In the genomic region with DNA sequence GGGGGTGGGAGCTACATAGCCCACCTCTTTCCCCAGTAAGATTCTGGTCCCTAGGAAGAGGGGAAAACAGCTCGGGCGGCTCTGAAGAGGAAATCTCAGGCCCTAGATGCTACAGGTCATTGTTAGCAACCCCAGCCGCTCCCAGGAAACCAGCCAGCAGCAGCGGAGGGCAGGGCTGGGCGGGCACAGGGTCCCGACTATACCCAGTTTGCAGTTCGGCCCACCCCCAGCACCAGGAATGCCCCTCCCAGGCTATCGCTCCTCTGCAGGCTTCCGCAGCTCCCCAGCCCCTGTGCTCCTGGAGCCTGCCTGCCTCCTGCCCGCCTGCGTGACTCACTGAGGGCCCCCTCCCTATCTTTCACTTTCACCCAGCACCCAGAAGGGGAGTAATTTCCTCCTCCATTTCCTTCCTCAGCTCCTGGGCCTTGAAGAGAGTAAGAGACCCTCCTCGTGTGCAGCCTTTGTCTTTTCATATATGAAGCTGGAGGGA, we compare ENCODE assay signal across 8 cellular contexts. TPM values are rescaled to one million over a fixed set of nuclear protein-coding genes. Genes with fewer than 3 reads are reported as not detected.
DNase-seq lines count a peak whose midpoint lies in the region; ATAC-seq, FAIRE-seq and TF ChIP-seq lines count a peak whose summit lies in the region.

No MANE protein-coding gene starts in this region.

- H3K23me2 ChIP-seq in H1 (ENCODE audit: low read depth, low read length): no peaks in the 10 kb centered on the region

- H3K4me1 ChIP-seq in MM.1S (ENCODE audit: low read length) (peaks cover 40% of the 10 kb centered on the region), H1 (replicated peaks in 1 of 4; ENCODE audit: control insufficient read depth in 3 of 4, insufficient read depth in 4 of 4, low read length in 3 of 4) (peaks cover 6 to 41% (median 30%) of the 10 kb centered on the region in 4 experiments)

- H2AFZ ChIP-seq in MM.1S (ENCODE audit: low read length) (no peak overlapping the region), H1 (ENCODE audit: low read length) (no peak overlapping the region)

- H3K9me3 ChIP-seq in MM.1S (replicated peaks; ENCODE audit: insufficient read depth, low read length) (no peaks in the 10 kb centered on the region), H1 (ENCODE audit: insufficient read depth in 2 of 2, low read depth in 1 of 2, low read length in 1 of 2) (no peaks in the 10 kb centered on the region)

- H2BK15ac ChIP-seq in H1 (ENCODE audit: low read length): no peak overlapping the region

- POLR2A ChIA-PET in activated CD4-positive, alpha-beta memory T cell treated with anti-CD3 and anti-CD28 coated beads for 36 hours (lab: Charles Lee): interaction anchor here (0.8 to 5.9 kb wide), 5 partner anchors 13 to 145 kb away, joined by 3 to 56 read pairs (median 16); partner anchors contain the start of gene ZNF410
- POLR2A ChIA-PET in H1 (lab: Charles Lee; ENCODE audit: partially characterized antibody): interaction anchor here (1.1 to 2.5 kb wide), 11 partner anchors 13 to 145 kb away, joined by 3 to 13 read pairs (median 4); partner anchors contain the start of genes ACOT6 and ZNF410

- peak overlapping the region; percentile 57 for H3K4ac ChIP-seq in H1 (replicated peaks; ENCODE audit: insufficient read length, low read depth, low read length)

- H3K4me3 ChIP-seq in GM12864 (ENCODE audit: low read depth, low read length): peak overlapping the region; percentile 30
- H3K4me3 ChIP-seq in MM.1S (ENCODE audit: low read length): no peak overlapping the region
- H3K4me3 ChIP-seq in H1 (ENCODE audit: extremely low read depth in 1 of 4, insufficient read depth in 2 of 4, low read depth in 3 of 4, low read length in 4 of 4): peak overlapping the region in 3 of 4 experiments; percentile 1 to 43 (median 19); a peak in 4 of 8 replicates

- H3K27me3 ChIP-seq in MM.1S (replicated peaks; ENCODE audit: insufficient read depth, low read length) (no peaks in the 10 kb centered on the region), H1 (replicated peaks in 1 of 4; ENCODE audit: control insufficient read depth in 3 of 4, extremely low read depth in 1 of 4, insufficient read depth in 3 of 4, low read length in 3 of 4) (no peaks in the 10 kb centered on the region)

- no peak overlapping the region for H2AK5ac ChIP-seq in H1 (ENCODE audit: low read depth, low read length)

- no peak for TF ChIP-seq EP300 in H1 (IDR thresholded peaks at IDR 0.05; ENCODE audit: borderline replicate concordance in 1 of 2, low read depth in 2 of 2, low read length in 2 of 2)

- H3K27me3 Mint-ChIP-seq in activated CD4-positive, alpha-beta memory T cell treated with anti-CD3 and anti-CD28 coated beads for 36 hours: no peaks in the 10 kb centered on the region
- no peaks in the 10 kb centered on the region for H3K27me3 Mint-ChIP-seq in mesothelial cell of epicardium (ENCODE audit: low read depth)
- no peaks in the 10 kb centered on the region for H3K27me3 Mint-ChIP-seq in stimulated activated memory B cell treated with anti-CD40 and anti-IgM and Interleukin-4, amounts not matched to agents 10 μg/mL and 1 μg/mL and 100 μg/mL, for 72 hours

- H3F3A ChIP-seq in MM.1S (ENCODE audit: insufficient read depth, low read length): no peaks in the 10 kb centered on the region; the same call in 1 of the 2 replicates

- peak overlapping the region; percentile 66 for H4K91ac ChIP-seq in H1 (replicated peaks; ENCODE audit: insufficient read length, low read length)

- H3K9me2 ChIP-seq in MM.1S (replicated peaks; ENCODE audit: insufficient read depth, low read length): no peaks in the 10 kb centered on the region

- 14% methylated on average over 12 of the region's 12 CpGs; no CpG with 5 or more reads in 1 of the 2 experiments for whole genome bisulfite sequencing in H1 (ENCODE audit: extremely low coverage in 1 of 2, insufficient coverage in 1 of 2, insufficient read length in 1 of 2, insufficient replicate concordance in 2 of 2, low coverage in 1 of 2, low lambda C conversion rate in 2 of 2, missing lambda C conversion rate in 1 of 2), 2 experiments

- no peak for TF ChIP-seq CTCF in GM12864 (IDR thresholded peaks at IDR 0.05; ENCODE audit: low read depth, low read length, missing control alignments)
- no peak for TF ChIP-seq CTCF in MM.1S (IDR thresholded peaks at IDR 0.05; ENCODE audit: low read length)
- no peak for TF ChIP-seq CTCF in H1 (IDR thresholded peaks at IDR 0.05; ENCODE audit: control extremely low read depth in 1 of 3, insufficient read depth in 1 of 3, low read depth in 1 of 3, low read length in 3 of 3)
- no peak for TF ChIP-seq CTCF in mesothelial cell of epicardium (IDR thresholded peaks at IDR 0.05; ENCODE audit: unreplicated experiment)

- no peaks in the 10 kb centered on the region for H3K9me3 Mint-ChIP-seq in activated CD4-positive, alpha-beta memory T cell treated with anti-CD3 and anti-CD28 coated beads for 36 hours
- H3K9me3 Mint-ChIP-seq in mesothelial cell of epicardium: no peaks in the 10 kb centered on the region
- no peaks in the 10 kb centered on the region for H3K9me3 Mint-ChIP-seq in stimulated activated memory B cell treated with anti-CD40 and anti-IgM and Interleukin-4, amounts not matched to agents 10 μg/mL and 1 μg/mL and 100 μg/mL, for 72 hours

- no peak overlapping the region for H3K23ac ChIP-seq in H1 (ENCODE audit: insufficient read length)

- TF ChIP-seq RAD21 in H1 (IDR thresholded peaks at IDR 0.05 in 1 of 2, conservative IDR thresholded peaks at IDR 0.05 in 1 of 2; ENCODE audit: low read depth in 2 of 2, low read length in 2 of 2): no peak

- no peak overlapping the region for H2BK120ac ChIP-seq in H1 (replicated peaks; ENCODE audit: low read depth, low read length)

- peaks cover 16% of the 10 kb centered on the region for H3K36me3 Mint-ChIP-seq in activated CD4-positive, alpha-beta memory T cell treated with anti-CD3 and anti-CD28 coated beads for 36 hours
- H3K36me3 Mint-ChIP-seq in mesothelial cell of epicardium: peaks cover 8% of the 10 kb centered on the region
- H3K36me3 Mint-ChIP-seq in stimulated activated memory B cell treated with anti-CD40 and anti-IgM and Interleukin-4, amounts not matched to agents 10 μg/mL and 1 μg/mL and 100 μg/mL, for 72 hours: peaks cover 26% of the 10 kb centered on the region

- peaks cover 8% of the 10 kb centered on the region for H3K79me1 ChIP-seq in H1 (ENCODE audit: low read depth, low read length)

- H3K18ac ChIP-seq in H1 (ENCODE audit: extremely low read depth, low read length): peak overlapping the region; percentile 62

- no peak for TF ChIP-seq POLR2A in H1 (IDR thresholded peaks at IDR 0.05; ENCODE audit: control extremely low read depth in 1 of 2, low read depth in 2 of 2, low read length in 2 of 2)

- CTCF ChIA-PET in activated CD4-positive, alpha-beta memory T cell treated with anti-CD3 and anti-CD28 coated beads for 36 hours (lab: Charles Lee): interaction anchor here (1.0 to 6.8 kb wide), 11 partner anchors 8 to 89 kb away, joined by 3 to 63 read pairs (median 6); a partner anchor contains a TSS
- CTCF ChIA-PET in H1 (lab: Charles Lee; ENCODE audit: partially characterized antibody): interaction anchor here (0.5 to 11.1 kb wide), 14 partner anchors 12 to 753 kb away, joined by 3 to 198 read pairs (median 5); a partner anchor contains a TSS

- H2BK12ac ChIP-seq in H1 (ENCODE audit: low read depth, low read length): peak overlapping the region; percentile 89

- H3K14ac ChIP-seq in H1 (ENCODE audit: insufficient read length): no peak overlapping the region

- H4K5ac ChIP-seq in H1 (ENCODE audit: insufficient read length, low read depth, low read length): peak overlapping the region; percentile 23

- peak; percentile 68 for ATAC-seq in stimulated activated memory B cell treated with anti-CD40 and anti-IgM and Interleukin-4, amounts not matched to agents 10 μg/mL and 1 μg/mL and 100 μg/mL, for 72 hours
- ATAC-seq in HG03095 (IDR thresholded peaks at IDR 0.05; ENCODE audit: unreplicated experiment): no peak

- peaks cover 64% of the 10 kb centered on the region for H3K4me1 Mint-ChIP-seq in activated CD4-positive, alpha-beta memory T cell treated with anti-CD3 and anti-CD28 coated beads for 36 hours (ENCODE audit: low read depth)
- peaks cover 62% of the 10 kb centered on the region for H3K4me1 Mint-ChIP-seq in mesothelial cell of epicardium
- peaks cover 68% of the 10 kb centered on the region for H3K4me1 Mint-ChIP-seq in stimulated activated memory B cell treated with anti-CD40 and anti-IgM and Interleukin-4, amounts not matched to agents 10 μg/mL and 1 μg/mL and 100 μg/mL, for 72 hours

- H3K27ac ChIP-seq in MM.1S (ENCODE audit: low read length) (no peak overlapping the region), H1 (ENCODE audit: low read depth, low read length) (peak overlapping the region; percentile 31; the same call in 1 of the 2 replicates)

- peak overlapping the region; percentile 45; the same call in 1 of the 2 replicates for H4K8ac ChIP-seq in H1 (ENCODE audit: extremely low read depth, insufficient read depth, low read length)

- no peak overlapping the region for H3K56ac ChIP-seq in H1 (replicated peaks; ENCODE audit: insufficient read length, low read depth, low read length)

- H4K20me1 ChIP-seq in MM.1S (ENCODE audit: insufficient read depth, low read length) (peaks cover 14% of the 10 kb centered on the region), H1 (replicated peaks in 1 of 2; ENCODE audit: control insufficient read depth in 1 of 2, insufficient read depth in 2 of 2, low read length in 2 of 2) (peaks cover 7 to 8% of the 10 kb centered on the region in 2 experiments)

- peak overlapping the region; percentile 92 for H2BK5ac ChIP-seq in H1 (ENCODE audit: low read depth, low read length)

- H3K9ac ChIP-seq in MM.1S (ENCODE audit: low read length): no peak overlapping the region
- H3K9ac ChIP-seq in H1 (replicated peaks in 1 of 4; ENCODE audit: extremely low read depth in 1 of 4, low read depth in 3 of 4, low read length in 3 of 4): no peak overlapping the region

- H3K36me3 ChIP-seq in MM.1S (replicated peaks; ENCODE audit: insufficient read depth, low read length) (no peaks in the 10 kb centered on the region), H1 (ENCODE audit: control insufficient read depth in 2 of 4, insufficient read depth in 4 of 4, low read length in 3 of 4) (peaks cover 0 to 11% (median 3%) of the 10 kb centered on the region in 4 experiments; a peak in 2 of 8 replicates)

- intact Hi-C loops in activated CD4-positive, alpha-beta memory T cell treated with anti-CD3 and anti-CD28 coated beads for 36 hours (cut with micrococcal nuclease): loop anchor here (1.0 to 5.0 kb wide), 3 partner anchors 19 to 86 kb away; a partner anchor contains a TSS

- H3K4me2 ChIP-seq in MM.1S (ENCODE audit: low read depth, low read length) (peak overlapping the region; percentile 66), H1 (ENCODE audit: insufficient read depth in 1 of 2, low read depth in 2 of 2, low read length in 2 of 2) (peak overlapping the region; percentile 49 to 57)

- peaks cover 77% of the 10 kb centered on the region for H3K79me2 ChIP-seq in MM.1S (ENCODE audit: low read length)
- peaks cover 0 to 26% of the 10 kb centered on the region in 2 experiments; a peak in 1 of 4 replicates for H3K79me2 ChIP-seq in H1 (ENCODE audit: control insufficient read depth in 1 of 2, insufficient read depth in 2 of 2, low read length in 2 of 2)

- FAIRE-seq in H1 (lab: Jason Lieb, UNC): no peak

- H2BK20ac ChIP-seq in H1 (ENCODE audit: low read length): no peak overlapping the region

- H3K27ac Mint-ChIP-seq in activated CD4-positive, alpha-beta memory T cell treated with anti-CD3 and anti-CD28 coated beads for 36 hours: peak overlapping the region; percentile 89
- peak overlapping the region; percentile 91 for H3K27ac Mint-ChIP-seq in mesothelial cell of epicardium
- peak overlapping the region; percentile 87 for H3K27ac Mint-ChIP-seq in stimulated activated memory B cell treated with anti-CD40 and anti-IgM and Interleukin-4, amounts not matched to agents 10 μg/mL and 1 μg/mL and 100 μg/mL, for 72 hours

- peak overlapping the region; percentile 43 for H3K4me3 Mint-ChIP-seq in activated CD4-positive, alpha-beta memory T cell treated with anti-CD3 and anti-CD28 coated beads for 36 hours
- H3K4me3 Mint-ChIP-seq in mesothelial cell of epicardium: peak overlapping the region; percentile 43
- peak overlapping the region; percentile 76 for H3K4me3 Mint-ChIP-seq in stimulated activated memory B cell treated with anti-CD40 and anti-IgM and Interleukin-4, amounts not matched to agents 10 μg/mL and 1 μg/mL and 100 μg/mL, for 72 hours

- DNase-seq in GM12864 (ENCODE audit: low read depth): no peak
- no peak for DNase-seq in MM.1S
- peak; percentile 85 for DNase-seq in activated CD4-positive, alpha-beta memory T cell treated with anti-CD3 and anti-CD28 coated beads for 36 hours
- peak; percentile 47 to 74 for DNase-seq in H1 (ENCODE audit: low read depth in 1 of 2, low spot score in 2 of 2)
- DNase-seq in mesothelial cell of epicardium (ENCODE audit: low spot score in 2 of 2, unreplicated experiment in 2 of 2): peak in 1 of 2 experiments; percentile 64
- no peak for DNase-seq in NCI-H128 (lab: John Stamatoyannopoulos, UW; ENCODE audit: unreplicated experiment)

RNA-seq across cellular contexts. Expression of gene PNMA1, which starts 27.2 kb away (rescaled TPM):
- 10 to 100 TPM; 28.2 to 28.3 TPM for total RNA-seq in activated CD4-positive, alpha-beta memory T cell treated with anti-CD3 and anti-CD28 coated beads for 36 hours
- total RNA-seq in H1 (2021; fragmentation: NEBNext Ultra II Directional; extraction: Animal tissue kit (Norgen Biotek cat#: 25700)): 52.7 and 55.1 TPM in 2 replicates
- 15.8 and 23.3 TPM in 2 replicates for polyA plus RNA-seq in H1 (2011; rRNA removed)
- polyA plus RNA-seq in H1 (2011; cell fraction: cytosol; rRNA removed): 23.1 TPM
- polyA plus RNA-seq in H1 (2011; cell fraction: nucleus; rRNA removed): 16.1 TPM
- 44.2 to 49.8 TPM (median 48.1 TPM) in 4 replicates for polyA plus RNA-seq in H1 (2012, experiment 1 of 2)
- 34.1 TPM for polyA plus RNA-seq in H1 (2012, experiment 2 of 2)
- polyA plus RNA-seq in H1 (2013, experiment 1 of 2): 29.7 TPM
- polyA plus RNA-seq in H1 (2013, experiment 2 of 2): 29.0 TPM
- polyA minus RNA-seq in H1 (2011; rRNA and poly(A)+ RNA removed): 10.0 and 14.9 TPM in 2 replicates
- 14.5 TPM for polyA minus RNA-seq in H1 (2011; cell fraction: cytosol; rRNA and poly(A)+ RNA removed)
- 12.4 TPM for polyA minus RNA-seq in H1 (2011; cell fraction: nucleus; rRNA and poly(A)+ RNA removed)
- total RNA-seq in mesothelial cell of epicardium: 46.4 to 48.6 TPM (median 47.7 TPM) in 3 replicates

Comparison
In these comparisons a context has a peak if more than half of its experiments do, and no peak if none do; other contexts are left out.
1. DNase-seq: peak in activated CD4-positive, alpha-beta memory T cell treated with anti-CD3 and anti-CD28 coated beads for 36 hours (single experiment) and H1 (2 of 2); none in GM12864 (single experiment), MM.1S (single experiment) and NCI-H128 (single experiment).
2. Peak in every context shown above with its lines, with median percentiles within 50 percentile points of each other: H3K27ac Mint-ChIP-seq and H3K4me3 Mint-ChIP-seq.